In the genomic region with DNA sequence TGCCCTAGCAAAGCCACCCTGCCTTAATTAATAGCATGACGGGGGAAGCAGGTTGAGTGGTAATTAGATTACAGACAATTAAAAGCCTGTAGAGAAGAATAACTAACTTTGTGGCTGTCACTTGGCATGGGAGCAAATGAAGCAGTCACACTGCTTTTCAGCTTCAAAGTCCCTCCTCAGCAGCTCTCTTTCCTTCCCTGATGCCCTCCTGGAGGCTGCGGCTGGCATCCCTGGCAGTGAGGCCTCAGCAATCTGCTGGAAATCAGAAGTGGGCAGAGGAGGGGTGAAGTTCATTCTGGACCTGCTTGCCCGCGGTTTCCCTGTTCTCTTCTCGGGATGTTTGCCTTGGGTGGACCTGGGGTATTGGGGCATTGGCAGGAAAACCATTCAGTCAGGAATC, we compare ENCODE assay signal across 7 cellular contexts. TPM values are rescaled to one million over a fixed set of nuclear protein-coding genes. Genes with fewer than 3 reads are reported as not detected.
"Had no signal": no experiment of that assay in that cellular context is flagged by ENCODE, and none has a peak within 500 bp of the region (broad histone marks: within the 10 kb centered on the region; RNA-seq: fewer than 3 reads in every experiment).

No MANE protein-coding gene starts in this region.

- DNase-seq: H9, HCEC 1CT had no signal

- H3K4me3 ChIP-seq: GM23338 had no signal

- H3K27ac ChIP-seq: HL-60 had no signal

- H2AFZ ChIP-seq: GM23338 had no signal

- ATAC-seq: GM23338, HepG2 had no signal

- H3K4me2 ChIP-seq: GM23338 had no signal

RNA-seq across cellular contexts. Expression of a gene that starts 3.4 kb away (rescaled TPM):
- total RNA-seq: HepG2, HT1080 had no signal
- polyA plus RNA-seq: HepG2, IgD-negative memory B cell had no signal

RNA-seq across cellular contexts. Expression of a gene that starts 21.8 kb away (rescaled TPM):
- total RNA-seq: HepG2 had no signal
- polyA plus RNA-seq: HepG2, IgD-negative memory B cell had no signal
